18 cellular contexts compared by ENCODE assay signal in genomic region chr17:69050999-69051775, GRCh38. TPM values are rescaled to one million over a fixed set of nuclear protein-coding genes. Genes with fewer than 3 reads are reported as not detected.
DNase-seq lines count a peak whose midpoint lies in the region; ATAC-seq and TF ChIP-seq lines count a peak whose summit lies in the region.
"Had no signal": no experiment of that assay in that cellular context is flagged by ENCODE, and none has a peak within 500 bp of the region (broad histone marks: within the 10 kb centered on the region; RNA-seq: fewer than 3 reads in every experiment).

No MANE protein-coding gene starts in this region.

- WGBS in heart right ventricle, 2 donors = 70 to 80% methylated on average over 5 of the region's 5 CpGs

- H3K27ac ChIP-seq in heart right ventricle (peak overlapping the region in 7 of 10 donors; percentile 7 to 50 (median 38)), lower lobe of right lung (peak overlapping the region; percentile 20), vagina (peak overlapping the region; percentile 55)
- H3K27ac ChIP-seq: prostate gland, tibial artery had no signal

- TF ChIP-seq CTCF in heart right ventricle (IDR thresholded peaks at IDR 0.05) (no peak), astrocyte of the spinal cord (IDR thresholded peaks at IDR 0.05; ENCODE audit: low read depth, low read length) (no peak), lower lobe of right lung (IDR thresholded peaks at IDR 0.05) (no peak), vagina (IDR thresholded peaks at IDR 0.05) (no peak)

- ATAC-seq in heart right ventricle = no peak
- ATAC-seq in lower lobe of right lung = no peak
- no peak for ATAC-seq in stimulated activated naive CD8-positive, alpha-beta T cell treated with anti-CD3 and anti-CD28 coated beads, Interleukin-15, Interleukin-2, amounts not matched to agents 100 U/mL and 50 U/mL, for 24 hours

- intact Hi-C loops in heart right ventricle (cut with DNase I) = no loop called here
- intact Hi-C loops in cardiac septum (cut with DNase I) = loop anchor here (10.0 kb wide), 1 partner anchor 256 kb away; no protein-coding TSS in a partner anchor
- intact Hi-C loops in lower lobe of right lung (cut with DNase I) = loop anchor here (10.0 kb wide), 1 partner anchor 66 kb away; no protein-coding TSS in a partner anchor
- intact Hi-C loops in vagina (cut with DNase I) = no loop called here

- H3K4me1 ChIP-seq in heart right ventricle (peaks cover 0 to 40% (median 9%) of the 10 kb centered on the region in 9 donors), lower lobe of right lung (peaks cover 21% of the 10 kb centered on the region), vagina (peaks cover 12% of the 10 kb centered on the region)
- H3K4me1 ChIP-seq: prostate gland, tibial artery had no signal

- H3K27me3 ChIP-seq in heart right ventricle (no peaks in the 10 kb centered on the region), lower lobe of right lung (ENCODE audit: low read depth) (no peaks in the 10 kb centered on the region), vagina (no peaks in the 10 kb centered on the region)
- H3K27me3 ChIP-seq: tibial artery had no signal

- H3K4me3 ChIP-seq in heart right ventricle = no peak overlapping the region
- H3K4me3 ChIP-seq in astrocyte of the spinal cord (ENCODE audit: low read depth, low read length) = no peak overlapping the region
- H3K4me3 ChIP-seq in lower lobe of right lung = no peak overlapping the region
- no peak overlapping the region for H3K4me3 ChIP-seq in vagina
- H3K4me3 ChIP-seq: prostate gland, tibial artery had no signal

- H3K36me3 ChIP-seq in heart right ventricle = peaks cover 0 to 15% (median 0%) of the 10 kb centered on the region in 9 donors
- no peaks in the 10 kb centered on the region for H3K36me3 ChIP-seq in lower lobe of right lung
- no peaks in the 10 kb centered on the region for H3K36me3 ChIP-seq in vagina
- H3K36me3 ChIP-seq: prostate gland, tibial artery had no signal

- no peak for TF ChIP-seq POLR2A in vagina (IDR thresholded peaks at IDR 0.05)

- in situ Hi-C loops in astrocyte of the spinal cord (cut with HindIII; ENCODE audit: low sequenced_read_pairs) = no loop called here

- no peak for DNase-seq in heart right ventricle
- no peak for DNase-seq in cardiac septum (ENCODE audit: low spot score)
- DNase-seq in astrocyte of the spinal cord (ENCODE audit: low read depth, low spot score) = peak; percentile 57
- DNase-seq in lower lobe of right lung = no peak
- DNase-seq in vagina (ENCODE audit: extremely low spot score in 2 of 2) = no peak
- DNase-seq in stimulated activated naive CD8-positive, alpha-beta T cell treated with anti-CD3 and anti-CD28 coated beads, Interleukin-15, Interleukin-2, amounts not matched to agents 100 U/mL and 50 U/mL, for 24 hours = no peak
- DNase-seq in activated CD8-positive, alpha-beta memory T cell treated with anti-CD3 and anti-CD28 coated beads, Interleukin-2, amount 50 U/mL, for 4 hours = no peak
- DNase-seq in anterior cingulate cortex (lab: John Stamatoyannopoulos, UW) = no peak
- DNase-seq: ACHN; activated gamma-delta T cell; GDM1; KG1; kidney glomerular epithelial cell; NCI-H146; SK-N-SH; stimulated activated CD4-positive, alpha-beta T cell treated with anti-CD3 and anti-CD28 coated beads, Interleukin-2, amount 100 ng/mL, for 24 hours; tibial artery had no signal

- H3K9me3 ChIP-seq in heart right ventricle (peaks cover 0 to 40% (median 4%) of the 10 kb centered on the region in 11 donors), lower lobe of right lung (no peaks in the 10 kb centered on the region), vagina (no peaks in the 10 kb centered on the region)
- H3K9me3 ChIP-seq: prostate gland, SK-N-SH, tibial artery had no signal

RNA-seq across cellular contexts. Expression of gene ABCA9, which starts 9.5 kb away (rescaled TPM):
- total RNA-seq in heart right ventricle = 10 to 100 TPM in 5 of 10 donors, 1 to 10 TPM in 5; 4.5 to 38.6 (median 9.3) TPM
- polyA plus RNA-seq in heart right ventricle = 10 to 100 TPM in 1 of 2 donors, 1 to 10 TPM in 1; 3.8 to 29.5 TPM
- 6.0 TPM for total RNA-seq in cardiac septum
- 14.6 TPM for total RNA-seq in lower lobe of right lung
- total RNA-seq in vagina = 71.2 TPM

Comparison
In these comparisons a context has a peak if more than half of its experiments do, and no peak if none do; other contexts are left out.
1. intact Hi-C loops: an anchor here in cardiac septum (10.0 kb wide) and lower lobe of right lung (10.0 kb wide); none called in heart right ventricle and vagina.